3 cellular contexts compared by ENCODE assay signal in the genomic region with DNA sequence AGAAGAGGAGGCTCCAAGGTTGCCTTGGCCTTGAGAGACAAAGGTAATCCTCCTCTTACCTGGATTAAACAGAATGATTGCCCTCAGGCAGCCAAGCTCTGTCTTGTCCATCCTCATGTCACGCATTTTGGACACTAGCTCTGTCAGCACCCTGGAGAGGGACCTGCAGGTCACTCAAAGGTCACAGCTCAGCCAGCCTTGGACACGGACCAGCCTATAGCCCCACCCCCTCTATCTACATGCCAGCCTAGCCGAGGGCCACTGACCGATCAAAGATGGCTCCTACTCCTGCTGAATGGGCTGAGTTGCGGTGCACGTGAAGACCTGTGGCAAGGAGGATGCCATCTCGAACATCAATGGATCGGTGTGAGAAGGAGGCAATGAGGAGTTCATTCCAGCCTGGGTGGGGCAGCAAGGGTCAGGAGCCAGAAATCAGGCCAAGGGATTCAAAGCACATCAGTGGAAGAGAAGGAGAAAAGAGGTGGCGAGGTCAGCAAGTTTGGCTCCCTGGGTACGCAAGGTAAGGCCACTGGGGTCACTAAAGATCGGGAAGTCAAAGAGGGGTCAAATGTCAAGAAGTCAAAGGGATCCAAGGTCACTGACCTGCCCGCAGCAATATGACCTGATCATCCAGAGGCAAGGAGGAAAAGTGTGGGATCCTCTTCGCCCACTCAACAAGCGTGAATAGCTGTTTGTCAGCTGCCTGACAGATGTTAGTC.
TF ChIP-seq lines count a peak whose summit lies in the region.

No MANE protein-coding gene starts in this region.

TF ChIP-seq in SK-N-SH, 30 proteins besides CTCF, POLR2A, EP300 and RAD21:
- no peak for TF ChIP-seq NRF1 (IDR thresholded peaks at IDR 0.05; ENCODE audit: low read depth, low read length)
- TF ChIP-seq, protein P1, sequence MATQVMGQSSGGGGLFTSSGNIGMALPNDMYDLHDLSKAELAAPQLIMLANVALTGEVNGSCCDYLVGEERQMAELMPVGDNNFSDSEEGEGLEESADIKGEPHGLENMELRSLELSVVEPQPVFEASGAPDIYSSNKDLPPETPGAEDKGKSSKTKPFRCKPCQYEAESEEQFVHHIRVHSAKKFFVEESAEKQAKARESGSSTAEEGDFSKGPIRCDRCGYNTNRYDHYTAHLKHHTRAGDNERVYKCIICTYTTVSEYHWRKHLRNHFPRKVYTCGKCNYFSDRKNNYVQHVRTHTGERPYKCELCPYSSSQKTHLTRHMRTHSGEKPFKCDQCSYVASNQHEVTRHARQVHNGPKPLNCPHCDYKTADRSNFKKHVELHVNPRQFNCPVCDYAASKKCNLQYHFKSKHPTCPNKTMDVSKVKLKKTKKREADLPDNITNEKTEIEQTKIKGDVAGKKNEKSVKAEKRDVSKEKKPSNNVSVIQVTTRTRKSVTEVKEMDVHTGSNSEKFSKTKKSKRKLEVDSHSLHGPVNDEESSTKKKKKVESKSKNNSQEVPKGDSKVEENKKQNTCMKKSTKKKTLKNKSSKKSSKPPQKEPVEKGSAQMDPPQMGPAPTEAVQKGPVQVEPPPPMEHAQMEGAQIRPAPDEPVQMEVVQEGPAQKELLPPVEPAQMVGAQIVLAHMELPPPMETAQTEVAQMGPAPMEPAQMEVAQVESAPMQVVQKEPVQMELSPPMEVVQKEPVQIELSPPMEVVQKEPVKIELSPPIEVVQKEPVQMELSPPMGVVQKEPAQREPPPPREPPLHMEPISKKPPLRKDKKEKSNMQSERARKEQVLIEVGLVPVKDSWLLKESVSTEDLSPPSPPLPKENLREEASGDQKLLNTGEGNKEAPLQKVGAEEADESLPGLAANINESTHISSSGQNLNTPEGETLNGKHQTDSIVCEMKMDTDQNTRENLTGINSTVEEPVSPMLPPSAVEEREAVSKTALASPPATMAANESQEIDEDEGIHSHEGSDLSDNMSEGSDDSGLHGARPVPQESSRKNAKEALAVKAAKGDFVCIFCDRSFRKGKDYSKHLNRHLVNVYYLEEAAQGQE (IDR thresholded peaks at IDR 0.05; ENCODE audit: low read depth, low read length), result peak; percentile 88
TF ChIP-seq in SK-N-SH: peak in this region for 1.

TF ChIP-seq in SK-N-SH treated with all-trans-retinoic acid at 6 μM for 48 hours, 23 proteins besides CTCF, POLR2A, EP300 and RAD21:
- no peak for TF ChIP-seq SNAI2 (CRISPR knock-in tag; IDR thresholded peaks at IDR 0.05)
- no peak for TF ChIP-seq ZNF70 (CRISPR knock-in tag; IDR thresholded peaks at IDR 0.05)
- no peak for TF ChIP-seq ARNTL (CRISPR knock-in tag; IDR thresholded peaks at IDR 0.05; ENCODE audit: borderline replicate concordance, low read depth)
- TF ChIP-seq, protein P2, sequence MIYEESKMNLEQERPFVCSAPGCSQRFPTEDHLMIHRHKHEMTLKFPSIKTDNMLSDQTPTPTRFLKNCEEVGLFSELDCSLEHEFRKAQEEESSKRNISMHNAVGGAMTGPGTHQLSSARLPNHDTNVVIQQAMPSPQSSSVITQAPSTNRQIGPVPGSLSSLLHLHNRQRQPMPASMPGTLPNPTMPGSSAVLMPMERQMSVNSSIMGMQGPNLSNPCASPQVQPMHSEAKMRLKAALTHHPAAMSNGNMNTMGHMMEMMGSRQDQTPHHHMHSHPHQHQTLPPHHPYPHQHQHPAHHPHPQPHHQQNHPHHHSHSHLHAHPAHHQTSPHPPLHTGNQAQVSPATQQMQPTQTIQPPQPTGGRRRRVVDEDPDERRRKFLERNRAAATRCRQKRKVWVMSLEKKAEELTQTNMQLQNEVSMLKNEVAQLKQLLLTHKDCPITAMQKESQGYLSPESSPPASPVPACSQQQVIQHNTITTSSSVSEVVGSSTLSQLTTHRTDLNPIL (CRISPR knock-in tag; IDR thresholded peaks at IDR 0.05; ENCODE audit: low read depth), result no peak
TF ChIP-seq in SK-N-SH treated with all-trans-retinoic acid at 6 μM for 48 hours: peak in this region for 0.

TF ChIP-seq in GM12878, 131 proteins besides CTCF, POLR2A, EP300 and RAD21:
- no peak for TF ChIP-seq SREBF2 (IDR thresholded peaks at IDR 0.05; ENCODE audit: low read length)
- TF ChIP-seq, protein P1 (IDR thresholded peaks at IDR 0.05; ENCODE audit: low read depth, low read length), result peak; percentile 56; the same call in 1 of the 2 replicates
